12 cellular contexts compared by ENCODE assay signal in genomic region chr4:147824884-147825283, GRCh38.
"Had no signal": no experiment of that assay in that cellular context is flagged by ENCODE, and none has a peak within 500 bp of the region (broad histone marks: within the 10 kb centered on the region; RNA-seq: fewer than 3 reads in every experiment).

No MANE protein-coding gene starts in this region.

- H3K4me3 ChIP-seq: hepatocyte had no signal

- H3K27ac Mint-ChIP-seq: activated naive CD4-positive, alpha-beta T cell treated with anti-CD3 and anti-CD28 coated beads, Interleukin-2, amount 10 ng/mL, durations not matched to agents 7 days and 5 days; activated T-helper 2 cell treated with anti-CD3 and anti-CD28 coated beads, Interferon-gamma antibody, Interleukin-2, Interleukin-4, amounts not matched to agents 10 μg/mL and 5 μg/mL and 100 μg/mL, durations not matched to agents 14 hours and 24 hours and 36 hours; stimulated activated memory B cell treated with anti-CD40 and anti-IgM and Interleukin-4, amounts not matched to agents 10 μg/mL and 1 μg/mL and 100 μg/mL, for 72 hours; T-cell; type B pancreatic cell had no signal

- H3K4me1 Mint-ChIP-seq: activated naive CD4-positive, alpha-beta T cell treated with anti-CD3 and anti-CD28 coated beads, Interleukin-2, amount 10 ng/mL, durations not matched to agents 7 days and 5 days; stimulated activated memory B cell treated with anti-CD40 and anti-IgM and Interleukin-4, amounts not matched to agents 10 μg/mL and 1 μg/mL and 100 μg/mL, for 72 hours; T-cell had no signal

- H3K4me3 Mint-ChIP-seq: activated naive CD4-positive, alpha-beta T cell treated with anti-CD3 and anti-CD28 coated beads, Interleukin-2, amount 10 ng/mL, durations not matched to agents 7 days and 5 days; stimulated activated memory B cell treated with anti-CD40 and anti-IgM and Interleukin-4, amounts not matched to agents 10 μg/mL and 1 μg/mL and 100 μg/mL, for 72 hours; T-cell; type B pancreatic cell had no signal

- H3K27me3 ChIP-seq: hepatocyte had no signal

- H3K4me2 ChIP-seq: hepatocyte, SK-N-SH had no signal

- H3K36me3 Mint-ChIP-seq: stimulated activated memory B cell treated with anti-CD40 and anti-IgM and Interleukin-4, amounts not matched to agents 10 μg/mL and 1 μg/mL and 100 μg/mL, for 72 hours had no signal

- H3K27ac ChIP-seq: hepatocyte, VCaP had no signal

- H2AFZ ChIP-seq: hepatocyte had no signal

- H3K9ac ChIP-seq: SK-N-SH had no signal

- H3K27me3 Mint-ChIP-seq: activated naive CD4-positive, alpha-beta T cell treated with anti-CD3 and anti-CD28 coated beads, Interleukin-2, amount 10 ng/mL, durations not matched to agents 7 days and 5 days; stimulated activated memory B cell treated with anti-CD40 and anti-IgM and Interleukin-4, amounts not matched to agents 10 μg/mL and 1 μg/mL and 100 μg/mL, for 72 hours; T-cell; type B pancreatic cell had no signal

- H3K9me3 ChIP-seq: SK-N-SH had no signal

- H3K9me3 Mint-ChIP-seq: activated naive CD4-positive, alpha-beta T cell treated with anti-CD3 and anti-CD28 coated beads, Interleukin-2, amount 10 ng/mL, durations not matched to agents 7 days and 5 days; activated T-helper 2 cell treated with anti-CD3 and anti-CD28 coated beads, Interferon-gamma antibody, Interleukin-2, Interleukin-4, amounts not matched to agents 10 μg/mL and 5 μg/mL and 100 μg/mL, durations not matched to agents 14 hours and 24 hours and 36 hours; stimulated activated memory B cell treated with anti-CD40 and anti-IgM and Interleukin-4, amounts not matched to agents 10 μg/mL and 1 μg/mL and 100 μg/mL, for 72 hours; T-cell had no signal

- DNase-seq: activated CD4-positive, alpha-beta T cell treated with anti-CD3 and anti-CD28 coated beads, Interleukin-2, amount 50 U/mL, for 48 hours; activated naive CD4-positive, alpha-beta T cell treated with anti-CD3 and anti-CD28 coated beads, Interleukin-2, amount 10 ng/mL, durations not matched to agents 7 days and 5 days; foreskin melanocyte; kidney; SK-N-SH; stimulated activated CD4-positive, alpha-beta T cell treated with anti-CD3 and anti-CD28 coated beads, Interleukin-2, amount 100 ng/mL, for 24 hours; T-cell had no signal

- ATAC-seq: stimulated activated memory B cell treated with anti-CD40 and anti-IgM and Interleukin-4, amounts not matched to agents 10 μg/mL and 1 μg/mL and 100 μg/mL, for 72 hours; T-cell had no signal
